4 cellular contexts compared by ENCODE assay signal in the genomic region with DNA sequence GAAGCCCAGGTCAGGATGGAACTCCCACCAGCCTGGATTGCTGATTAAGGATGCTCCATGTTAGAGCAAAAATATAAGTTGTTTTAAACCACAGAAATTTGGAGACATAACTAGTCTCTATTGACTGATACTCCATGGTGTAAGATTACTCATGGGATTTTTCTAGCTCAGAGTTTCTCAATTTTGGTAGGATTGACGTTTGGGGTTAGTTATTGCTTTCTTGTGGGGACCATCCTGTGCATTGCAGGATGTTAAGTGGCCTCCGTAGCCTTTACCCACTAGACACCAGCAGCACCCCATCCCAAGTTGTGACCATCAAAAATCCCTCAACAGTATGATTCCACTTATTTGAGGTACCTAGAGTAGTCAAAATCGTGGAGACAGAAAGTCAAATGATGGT. TPM values are rescaled to one million over a fixed set of nuclear protein-coding genes. Genes with fewer than 3 reads are reported as not detected.
"Had no signal": no experiment of that assay in that cellular context is flagged by ENCODE, and none has a peak within 500 bp of the region (broad histone marks: within the 10 kb centered on the region; RNA-seq: fewer than 3 reads in every experiment).

No MANE protein-coding gene starts in this region.

RNA-seq across cellular contexts. Expression of a gene that starts 19.4 kb away (rescaled TPM):
- total RNA-seq: PC-9, Right ventricle myocardium inferior, Right ventricle myocardium superior, RPMI7951 had no signal
